Comparison of ENCODE assay signal across 20 cellular contexts in genomic region chr3:101461451-101461850, GRCh38.
"Had no signal": no experiment of that assay in that cellular context is flagged by ENCODE, and none has a peak within 500 bp of the region (broad histone marks: within the 10 kb centered on the region; RNA-seq: fewer than 3 reads in every experiment).

No MANE protein-coding gene starts in this region.

- H3K4me1 ChIP-seq: psoas muscle, right lobe of liver, suprapubic skin, uterus had no signal

- H3K4me3 Mint-ChIP-seq: endodermal cell; stimulated activated effector memory CD8-positive, alpha-beta T cell treated with anti-CD3 and anti-CD28 coated beads, Interleukin-12 subunit alpha, Interleukin-12 subunit beta, amount 100 ng/mL, for 72 hours had no signal

- H3K4me3 ChIP-seq: coronary artery, heart left ventricle, psoas muscle, right lobe of liver, suprapubic skin, tibial artery, upper lobe of left lung, uterus had no signal

- DNase-seq: effector CD4-positive, alpha-beta T cell; endodermal cell; foreskin melanocyte; heart left ventricle; hippocampal formation; kidney glomerular epithelial cell; psoas muscle; retina; right lobe of liver; stimulated activated CD4-positive, alpha-beta T cell treated with anti-CD3 and anti-CD28 coated beads, Interleukin-4, amount 100 ng/mL, for 1 hour; stimulated activated CD8-positive, alpha-beta memory T cell treated with anti-CD3 and anti-CD28 coated beads, Interleukin-4, amount 100 ng/mL, for 48 hours; stimulated activated naive CD8-positive, alpha-beta T cell treated with anti-CD3 and anti-CD28 coated beads, Interleukin-15, Interleukin-2, amounts not matched to agents 100 U/mL and 50 U/mL, for 24 hours; tibial artery; upper lobe of left lung; uterus had no signal

- FAIRE-seq: islet of Langerhans had no signal

- H3K9me3 ChIP-seq: neutrophil, right lobe of liver, suprapubic skin, tibial artery, upper lobe of left lung, uterus had no signal

- H3K27ac ChIP-seq: coronary artery, heart left ventricle, neutrophil, psoas muscle, right lobe of liver, suprapubic skin, tibial artery, upper lobe of left lung, uterus had no signal

- H3K27ac Mint-ChIP-seq: endodermal cell; stimulated activated effector memory CD8-positive, alpha-beta T cell treated with anti-CD3 and anti-CD28 coated beads, Interleukin-12 subunit alpha, Interleukin-12 subunit beta, amount 100 ng/mL, for 72 hours had no signal

- H3K9me3 Mint-ChIP-seq: stimulated activated effector memory CD8-positive, alpha-beta T cell treated with anti-CD3 and anti-CD28 coated beads, Interleukin-12 subunit alpha, Interleukin-12 subunit beta, amount 100 ng/mL, for 72 hours had no signal

- ATAC-seq: heart left ventricle; psoas muscle; right lobe of liver; stimulated activated effector memory CD8-positive, alpha-beta T cell treated with anti-CD3 and anti-CD28 coated beads, Interleukin-12 subunit alpha, Interleukin-12 subunit beta, amount 100 ng/mL, for 72 hours; stimulated activated naive CD8-positive, alpha-beta T cell treated with anti-CD3 and anti-CD28 coated beads, Interleukin-15, Interleukin-2, amounts not matched to agents 100 U/mL and 50 U/mL, for 24 hours had no signal
